In genomic region chr11:61581030-61581928, GRCh38 we compare ENCODE assay signal across 8 cellular contexts. TPM values are rescaled to one million over a fixed set of nuclear protein-coding genes. Genes with fewer than 3 reads are reported as not detected.
DNase-seq lines count a peak whose midpoint lies in the region; ATAC-seq and TF ChIP-seq lines count a peak whose summit lies in the region.

Gene SYT7, minus strand, starts transcription at chr11:61581076. Its CDS starts 256 bp downstream, at chr11:61580820.

- WGBS in heart left ventricle, 4 donors = 1 to 3% (median 1%) methylated on average over 14 to 96 of the region's 96 CpGs

- peak within 1 kb of the TSS; percentile 26 to 92 (median 78) for H3K27ac ChIP-seq in heart left ventricle

- peaks cover 23% of the 10 kb centered on the region for H3K4me1 Mint-ChIP-seq in type B pancreatic cell (ENCODE audit: unreplicated experiment)

- H3K9me3 ChIP-seq in heart left ventricle = no peaks in the 10 kb centered on the region

- TF ChIP-seq CTCF in GM12875 (IDR thresholded peaks at IDR 0.05; ENCODE audit: borderline replicate concordance, insufficient read depth, low read depth, low read length) (peak; percentile 16; the same call in 1 of the 2 replicates), heart left ventricle (IDR thresholded peaks at IDR 0.05) (peak in 5 of 12 donors; percentile 3 to 17 (median 9)), type B pancreatic cell (conservative IDR thresholded peaks at IDR 0.05) (peak; percentile 36)

- H3K27me3 Mint-ChIP-seq in type B pancreatic cell = peaks cover 51% of the 10 kb centered on the region

- peak in 1 of 2 donors; percentile 49 for TF ChIP-seq POLR2A in heart left ventricle (IDR thresholded peaks at IDR 0.05)

- peak within 1 kb of the TSS; percentile 88 for H3K4me3 Mint-ChIP-seq in type B pancreatic cell

- peaks cover 0 to 36% (median 2%) of the 10 kb centered on the region in 9 donors for H3K27me3 ChIP-seq in heart left ventricle

- peak within 1 kb of the TSS; percentile 21 for H3K4me3 ChIP-seq in GM12875 (ENCODE audit: low read depth, low read length)
- peak within 1 kb of the TSS; percentile 44 to 83 (median 62) for H3K4me3 ChIP-seq in heart left ventricle

- DNase-seq in NCI-H1436 treated with DMSO at 0.1 percent for 48 hours (lab: John Stamatoyannopoulos, UW) (peak; percentile 60), T follicular helper cell (ENCODE audit: low read depth) (peak; percentile 88), amniotic epithelial cell (ENCODE audit: low read depth) (peak; percentile 96), heart left ventricle (peak; percentile 95 to 97 (median 96)), pons (ENCODE audit: low spot score) (peak; percentile 87), type B pancreatic cell (ENCODE audit: extremely low spot score, unreplicated experiment) (peak; percentile 99)

- peak within 1 kb of the TSS; percentile 81 for H3K27ac Mint-ChIP-seq in type B pancreatic cell

- no peaks in the 10 kb centered on the region for H3K36me3 ChIP-seq in heart left ventricle

- H3K36me3 Mint-ChIP-seq in type B pancreatic cell = no peaks in the 10 kb centered on the region

- peaks cover 0 to 36% (median 14%) of the 10 kb centered on the region in 12 donors for H3K4me1 ChIP-seq in heart left ventricle

- intact Hi-C loops in heart left ventricle (cut with DNase I) = loop anchor here in 6 of 10 donors (1.0 to 5.0 kb wide), 5 partner anchors 46 to 104 kb away; no protein-coding TSS in a partner anchor

- ATAC-seq in HG02870 (IDR thresholded peaks at IDR 0.05; ENCODE audit: unreplicated experiment) (peak; percentile 83), heart left ventricle (peak; percentile 70 to 84 (median 84))

- no peaks in the 10 kb centered on the region for H3K9me3 Mint-ChIP-seq in type B pancreatic cell

RNA-seq across cellular contexts. Expression of gene SYT7, which starts in this region (rescaled TPM):
- total RNA-seq in heart left ventricle (10 to 100 TPM; 12.4 to 22.7 (median 17.4) TPM), type B pancreatic cell (ENCODE audit: low replicate concordance) (26.5 and 37.5 TPM in 2 replicates)
- polyA plus RNA-seq in heart left ventricle = 10 to 100 TPM; 13.0 to 34.7 TPM

Comparison
In these comparisons a context has a peak if more than half of its experiments do, and no peak if none do; other contexts are left out.
1. Peak in every context shown above with its lines: DNase-seq, ATAC-seq, H3K4me3 ChIP-seq and H3K27ac ChIP-seq.